In genomic region chr5:11361768-11362167, GRCh38 we compare ENCODE assay signal across 25 cellular contexts.
"Had no signal": no experiment of that assay in that cellular context is flagged by ENCODE, and none has a peak within 500 bp of the region (broad histone marks: within the 10 kb centered on the region; RNA-seq: fewer than 3 reads in every experiment).

No MANE protein-coding gene starts in this region.

- H3K36me3 Mint-ChIP-seq: IgD-negative memory B cell, T-cell had no signal

- H3K9me3 Mint-ChIP-seq: T-cell had no signal

- H3K4me1 Mint-ChIP-seq: IgD-negative memory B cell, T-cell had no signal

- H3K4me3 ChIP-seq: K562, MG63, PC-9, Peyer's patch, SJSA1, SK-N-MC had no signal

- H3K9me3 ChIP-seq: MG63, Peyer's patch, SJSA1 had no signal

- H3K27me3 ChIP-seq: MG63, Peyer's patch had no signal

- H3K27ac Mint-ChIP-seq: IgD-negative memory B cell, T-cell had no signal

- H3K4me1 ChIP-seq: Peyer's patch, SJSA1 had no signal

- H3K36me3 ChIP-seq: MG63, Peyer's patch, SJSA1 had no signal

- H2AFZ ChIP-seq: PC-9 had no signal

- H3K27ac ChIP-seq: HL-60, PC-9, Peyer's patch, SJSA1, SK-N-MC had no signal

- H3K4me3 Mint-ChIP-seq: IgD-negative memory B cell, T-cell had no signal

- H3K27me3 Mint-ChIP-seq: T-cell had no signal

- H3K4me2 ChIP-seq: PC-9 had no signal

- ATAC-seq: K562, T-cell had no signal

- DNase-seq: MG63, NCI-H1092, NCI-H1105 treated with DMSO at 0.1 percent for 48 hours, NCI-H1417 treated with DMSO at 0.1 percent for 48 hours, NCI-H146, NCI-H1694 treated with DMSO at 0.1 percent for 48 hours, NCI-H1930, NCI-H2081, NCI-H2107, NCI-H2227 treated with DMSO at 0.1 percent for 48 hours, NCI-H524 treated with DMSO at 0.1 percent for 48 hours, NCI-H69, OCI-M1, PC-9, Peyer's patch, Right ventricle myocardium superior, RPMI8226, SIG-M5, SW 1271, T-cell had no signal
